Comparison of ENCODE assay signal across 20 cellular contexts in the genomic region with DNA sequence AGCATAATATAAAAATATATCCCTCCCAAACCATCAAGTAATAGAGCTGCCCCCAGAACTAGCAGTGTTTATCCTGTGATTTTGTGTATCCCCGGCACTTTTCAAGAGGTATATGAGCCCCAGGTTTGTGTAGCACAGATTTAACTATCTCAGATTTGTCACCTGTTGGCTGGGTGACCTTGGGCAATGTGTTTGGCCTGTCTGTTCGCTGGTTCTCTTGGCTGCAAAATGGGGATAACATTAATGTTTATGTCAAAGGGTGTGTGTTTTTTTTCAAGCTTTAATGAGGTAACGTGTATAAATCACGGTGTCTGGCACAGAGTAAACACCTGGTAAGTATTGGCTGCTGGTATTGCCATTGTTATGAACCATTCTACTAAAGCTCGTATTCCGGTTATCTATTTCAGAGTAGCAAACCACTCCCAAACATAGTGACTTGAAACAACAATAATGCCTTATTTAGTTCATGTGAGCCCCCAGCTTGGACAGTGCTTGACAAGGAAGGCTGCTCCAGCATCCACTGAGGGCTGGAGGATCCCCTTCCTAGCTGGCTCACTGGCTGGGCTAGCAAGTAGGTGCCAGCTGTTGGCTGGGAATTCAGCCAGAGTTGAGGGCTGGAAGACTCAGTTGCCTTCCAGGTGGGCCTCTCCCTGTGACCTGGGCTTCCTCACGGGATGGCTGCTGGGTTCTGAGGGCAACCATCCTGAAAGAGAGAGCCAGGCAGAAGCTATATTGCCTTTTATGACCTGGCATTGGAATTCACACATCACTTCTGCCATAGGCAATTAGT. TPM values are rescaled to one million over a fixed set of nuclear protein-coding genes. Genes with fewer than 3 reads are reported as not detected.
"Had no signal": no experiment of that assay in that cellular context is flagged by ENCODE, and none has a peak within 500 bp of the region (broad histone marks: within the 10 kb centered on the region; RNA-seq: fewer than 3 reads in every experiment).

No MANE protein-coding gene starts in this region.

- H3K4me1 Mint-ChIP-seq: activated CD4-positive, alpha-beta T cell treated with anti-CD3 and anti-CD28 coated beads for 36 hours; natural killer cell; stimulated activated effector memory CD8-positive, alpha-beta T cell treated with anti-CD3 and anti-CD28 coated beads, Interleukin-12 subunit alpha, Interleukin-12 subunit beta, amount 100 ng/mL, for 72 hours had no signal

- H3K9me3 ChIP-seq: body of pancreas, lower lobe of right lung, pancreas, sigmoid colon, testis had no signal

- H3K4me1 ChIP-seq: body of pancreas, lower lobe of right lung, pancreas had no signal

- H3K9me3 Mint-ChIP-seq: activated T-helper 1 cell treated with anti-CD3 and anti-CD28 coated beads, Interleukin-12 subunit alpha, Interleukin-12 subunit beta, Interleukin-2, Interleukin-4 antibody, amounts not matched to agents 30 ng/mL and 10 ng/mL and 1 ng/mL, durations not matched to agents 14 hours and 24 hours and 36 hours; effector memory CD8-positive, alpha-beta T cell; natural killer cell; stimulated activated effector memory CD8-positive, alpha-beta T cell treated with anti-CD3 and anti-CD28 coated beads, Interleukin-12 subunit alpha, Interleukin-12 subunit beta, amount 100 ng/mL, for 72 hours had no signal

- H3K36me3 Mint-ChIP-seq: natural killer cell; stimulated activated effector memory CD8-positive, alpha-beta T cell treated with anti-CD3 and anti-CD28 coated beads, Interleukin-12 subunit alpha, Interleukin-12 subunit beta, amount 100 ng/mL, for 72 hours; type B pancreatic cell had no signal

- H3K27ac Mint-ChIP-seq: activated CD4-positive, alpha-beta T cell treated with anti-CD3 and anti-CD28 coated beads for 36 hours; activated T-helper 1 cell treated with anti-CD3 and anti-CD28 coated beads, Interleukin-12 subunit alpha, Interleukin-12 subunit beta, Interleukin-2, Interleukin-4 antibody, amounts not matched to agents 30 ng/mL and 10 ng/mL and 1 ng/mL, durations not matched to agents 14 hours and 24 hours and 36 hours; effector memory CD8-positive, alpha-beta T cell; natural killer cell; stimulated activated effector memory CD8-positive, alpha-beta T cell treated with anti-CD3 and anti-CD28 coated beads, Interleukin-12 subunit alpha, Interleukin-12 subunit beta, amount 100 ng/mL, for 72 hours; WTC11 had no signal

- H3K4me3 Mint-ChIP-seq: activated CD4-positive, alpha-beta T cell treated with anti-CD3 and anti-CD28 coated beads for 36 hours; activated T-helper 1 cell treated with anti-CD3 and anti-CD28 coated beads, Interleukin-12 subunit alpha, Interleukin-12 subunit beta, Interleukin-2, Interleukin-4 antibody, amounts not matched to agents 30 ng/mL and 10 ng/mL and 1 ng/mL, durations not matched to agents 14 hours and 24 hours and 36 hours; effector memory CD8-positive, alpha-beta T cell; natural killer cell; stimulated activated effector memory CD8-positive, alpha-beta T cell treated with anti-CD3 and anti-CD28 coated beads, Interleukin-12 subunit alpha, Interleukin-12 subunit beta, amount 100 ng/mL, for 72 hours; WTC11 had no signal

- H3K27ac ChIP-seq: body of pancreas, lower lobe of right lung, pancreas, sigmoid colon, testis had no signal

- H3K27me3 ChIP-seq: body of pancreas, pancreas, testis had no signal

- DNase-seq: activated CD4-positive, alpha-beta T cell treated with anti-CD3 and anti-CD28 coated beads for 36 hours; activated CD4-positive, alpha-beta T cell treated with anti-CD3 and anti-CD28 coated beads, Interleukin-2, amount 50 U/mL, for 48 hours; activated naive CD4-positive, alpha-beta T cell treated with Interleukin-2 at 50 U/mL for 16 hours; activated T-cell treated with anti-CD3 and anti-CD28 coated beads for 4 hours; body of pancreas; effector memory CD8-positive, alpha-beta T cell; foreskin fibroblast; lower lobe of right lung; natural killer cell; pancreas; sigmoid colon; stimulated activated CD4-positive, alpha-beta T cell treated with anti-CD3 and anti-CD28 coated beads, Interleukin-4, amount 100 ng/mL, for 24 hours; testis had no signal

RNA-seq across cellular contexts. Expression of gene TTLL9, which starts 45.3 kb away (rescaled TPM):
- total RNA-seq: activated CD4-positive, alpha-beta T cell treated with anti-CD3 and anti-CD28 coated beads for 36 hours; activated T-helper 1 cell treated with anti-CD3 and anti-CD28 coated beads, Interleukin-12 subunit alpha, Interleukin-12 subunit beta, Interleukin-2, Interleukin-4 antibody, amounts not matched to agents 30 ng/mL and 10 ng/mL and 1 ng/mL, durations not matched to agents 14 hours and 24 hours and 36 hours; cardiac septum; dermis microvascular lymphatic vessel endothelial cell; natural killer cell; WTC11 had no signal

RNA-seq across cellular contexts. Expression of gene DUSP15, which starts 45.4 kb away (rescaled TPM):
- total RNA-seq: activated CD4-positive, alpha-beta T cell treated with anti-CD3 and anti-CD28 coated beads for 36 hours; activated T-helper 1 cell treated with anti-CD3 and anti-CD28 coated beads, Interleukin-12 subunit alpha, Interleukin-12 subunit beta, Interleukin-2, Interleukin-4 antibody, amounts not matched to agents 30 ng/mL and 10 ng/mL and 1 ng/mL, durations not matched to agents 14 hours and 24 hours and 36 hours; natural killer cell had no signal

RNA-seq across cellular contexts. Expression of gene XKR7, which starts 52.3 kb away (rescaled TPM):
- total RNA-seq: activated T-helper 1 cell treated with anti-CD3 and anti-CD28 coated beads, Interleukin-12 subunit alpha, Interleukin-12 subunit beta, Interleukin-2, Interleukin-4 antibody, amounts not matched to agents 30 ng/mL and 10 ng/mL and 1 ng/mL, durations not matched to agents 14 hours and 24 hours and 36 hours; cardiac septum; dermis microvascular lymphatic vessel endothelial cell; glomerular endothelial cell; natural killer cell had no signal
